ENCODE assay signal across 12 cellular contexts in genomic region chr21:44815852-44816628, GRCh38. TPM values are rescaled to one million over a fixed set of nuclear protein-coding genes. Genes with fewer than 3 reads are reported as not detected.
DNase-seq lines count a peak whose midpoint lies in the region; ATAC-seq and TF ChIP-seq lines count a peak whose summit lies in the region.
"Had no signal": no experiment of that assay in that cellular context is flagged by ENCODE, and none has a peak within 500 bp of the region (broad histone marks: within the 10 kb centered on the region; RNA-seq: fewer than 3 reads in every experiment).

No MANE protein-coding gene starts in this region.

- CTCF ChIA-PET in naive thymus-derived CD4-positive, alpha-beta T cell (lab: Charles Lee), result no interaction called here

- H3K79me1 ChIP-seq in H9 (ENCODE audit: insufficient read depth, low read depth, low read length, poor library complexity, severe bottlenecking), result peaks cover 2% of the 10 kb centered on the region

- POLR2A ChIA-PET in naive thymus-derived CD4-positive, alpha-beta T cell (lab: Charles Lee), result interaction anchor here (0.6 to 1.2 kb wide), 2 partner anchors 15 to 30 kb away, joined by 3 read pairs; partner anchors contain the start of gene UBE2G2

- no peak overlapping the region for H3K56ac ChIP-seq in H9 (ENCODE audit: insufficient read length, low read depth, low read length)

- H3K9ac ChIP-seq in H9 (ENCODE audit: extremely low read depth, insufficient read length, low read length), result no peak overlapping the region
- peak overlapping the region; percentile 22 for H3K9ac ChIP-seq in adipocyte (ENCODE audit: low read length)

- no peak overlapping the region for H3K14ac ChIP-seq in H9 (ENCODE audit: insufficient read depth, low read length)

- peaks cover 7% of the 10 kb centered on the region for H3K36me3 ChIP-seq in CD4-positive, CD25-positive, alpha-beta regulatory T cell (ENCODE audit: control insufficient read depth, insufficient read depth, low read length)
- H3K36me3 ChIP-seq in adipocyte (ENCODE audit: control insufficient read depth, insufficient read depth, low read length, severe bottlenecking), result peaks cover 4% of the 10 kb centered on the region
- peaks cover 0 to 24% (median 0%) of the 10 kb centered on the region in 3 experiments for H3K36me3 ChIP-seq in naive thymus-derived CD4-positive, alpha-beta T cell (ENCODE audit: control insufficient read depth in 2 of 3, insufficient read depth in 3 of 3, low read length in 3 of 3)

- peaks cover 18% of the 10 kb centered on the region for H3K4me1 ChIP-seq in CD4-positive, CD25-positive, alpha-beta regulatory T cell (ENCODE audit: control insufficient read depth, insufficient read depth, low read length, poor library complexity, severe bottlenecking)
- H3K4me1 ChIP-seq in H9 (ENCODE audit: insufficient read depth, low read length), result no peaks in the 10 kb centered on the region
- H3K4me1 ChIP-seq in adipocyte (ENCODE audit: control insufficient read depth, insufficient read depth, low read length), result peaks cover 32% of the 10 kb centered on the region
- no peaks in the 10 kb centered on the region for H3K4me1 ChIP-seq in naive thymus-derived CD4-positive, alpha-beta T cell (ENCODE audit: control insufficient read depth in 2 of 2, insufficient read depth in 2 of 2, low read length in 2 of 2)

- H3K4me3 ChIP-seq in CD4-positive, CD25-positive, alpha-beta regulatory T cell (ENCODE audit: low read depth, low read length), result no peak overlapping the region
- H3K4me3 ChIP-seq in adipocyte (ENCODE audit: low read length), result peak overlapping the region; percentile 6
- H3K4me3 ChIP-seq in naive thymus-derived CD4-positive, alpha-beta T cell (ENCODE audit: low read length), result no peak overlapping the region
- H3K4me3 ChIP-seq: lung had no signal

- H3K27ac Mint-ChIP-seq in CD4-positive, CD25-positive, alpha-beta regulatory T cell, result peak overlapping the region in 1 of 3 donors; percentile 11
- peak overlapping the region in 1 of 3 experiments; percentile 55; a peak in 1 of 7 replicates for H3K27ac Mint-ChIP-seq in H9
- peak overlapping the region in 8 of 9 donors; percentile 14 to 75 (median 59) for H3K27ac Mint-ChIP-seq in naive thymus-derived CD4-positive, alpha-beta T cell

- H3K9me3 Mint-ChIP-seq in CD4-positive, CD25-positive, alpha-beta regulatory T cell, result peaks cover 0 to 7% (median 0%) of the 10 kb centered on the region in 7 donors
- H3K9me3 Mint-ChIP-seq in H9, result peaks cover 17 to 21% of the 10 kb centered on the region in 2 experiments
- peaks cover 0 to 18% (median 3%) of the 10 kb centered on the region in 11 donors for H3K9me3 Mint-ChIP-seq in naive thymus-derived CD4-positive, alpha-beta T cell

- H4K8ac ChIP-seq in H9 (replicated peaks; ENCODE audit: insufficient read length, low read depth, low read length), result no peak overlapping the region

- H3K36me3 Mint-ChIP-seq in CD4-positive, CD25-positive, alpha-beta regulatory T cell, result peaks cover 4% of the 10 kb centered on the region
- H3K36me3 Mint-ChIP-seq in H9 (ENCODE audit: insufficient read depth in 1 of 3, low read depth in 3 of 3), result peaks cover 11 to 29% (median 23%) of the 10 kb centered on the region in 3 experiments
- peaks cover 0 to 12% (median 4%) of the 10 kb centered on the region in 5 donors for H3K36me3 Mint-ChIP-seq in naive thymus-derived CD4-positive, alpha-beta T cell

- no peak for ATAC-seq in CD4-positive, CD25-positive, alpha-beta regulatory T cell (ENCODE audit: low read depth in 2 of 2)
- no peak for ATAC-seq in naive thymus-derived CD4-positive, alpha-beta T cell
- ATAC-seq in HG02759 (IDR thresholded peaks at IDR 0.05; ENCODE audit: unreplicated experiment) (no peak), HG03095 (IDR thresholded peaks at IDR 0.05; ENCODE audit: unreplicated experiment) (no peak)
- ATAC-seq: HCT116 had no signal

- no peak overlapping the region for H3T11ph ChIP-seq in H9 (ENCODE audit: low read length)

- no peak overlapping the region for H2BK12ac ChIP-seq in H9 (ENCODE audit: insufficient read length, low read depth, low read length)

- no peak overlapping the region for H2BK5ac ChIP-seq in H9 (ENCODE audit: insufficient read length, low read length)

- TF ChIP-seq CTCF in H9 (conservative IDR thresholded peaks at IDR 0.05), result no peak

- peaks cover 0 to 24% (median 14%) of the 10 kb centered on the region in 4 donors for H3K4me1 Mint-ChIP-seq in CD4-positive, CD25-positive, alpha-beta regulatory T cell
- H3K4me1 Mint-ChIP-seq in H9, result peaks cover 15 to 20% of the 10 kb centered on the region in 2 experiments
- H3K4me1 Mint-ChIP-seq in naive thymus-derived CD4-positive, alpha-beta T cell, result peaks cover 10 to 32% (median 15%) of the 10 kb centered on the region in 7 donors

- peaks cover 2% of the 10 kb centered on the region; the same call in 1 of the 2 replicates for H3K79me2 ChIP-seq in H9 (ENCODE audit: insufficient read depth, low read length)

- no peak overlapping the region for H3K23ac ChIP-seq in H9 (ENCODE audit: insufficient read length, low read depth, low read length)

- H4K91ac ChIP-seq in H9 (ENCODE audit: insufficient read length, low read depth, low read length), result no peak overlapping the region

- H2AFZ ChIP-seq in H9 (ENCODE audit: low read length), result no peak overlapping the region

- H3K9me3 ChIP-seq in CD4-positive, CD25-positive, alpha-beta regulatory T cell (ENCODE audit: control insufficient read depth in 2 of 2, low read length in 2 of 2), result no peaks in the 10 kb centered on the region
- H3K9me3 ChIP-seq in H9 (ENCODE audit: control insufficient read depth, low read depth, low read length) (peaks cover 6% of the 10 kb centered on the region), adipocyte (ENCODE audit: control insufficient read depth, low read length) (peaks cover 9% of the 10 kb centered on the region)
- H3K9me3 ChIP-seq in naive thymus-derived CD4-positive, alpha-beta T cell (ENCODE audit: control insufficient read depth in 2 of 3, low read length in 3 of 3), result peaks cover 0 to 7% (median 0%) of the 10 kb centered on the region in 3 experiments

- no peak overlapping the region for H2AK5ac ChIP-seq in H9 (ENCODE audit: insufficient read length, low read length)

- H3K27me3 Mint-ChIP-seq in CD4-positive, CD25-positive, alpha-beta regulatory T cell, result no peaks in the 10 kb centered on the region
- peaks cover 22% of the 10 kb centered on the region for H3K27me3 Mint-ChIP-seq in H9 (ENCODE audit: low read depth)
- peaks cover 0 to 6% (median 0%) of the 10 kb centered on the region in 5 donors for H3K27me3 Mint-ChIP-seq in naive thymus-derived CD4-positive, alpha-beta T cell

- H3K27me3 ChIP-seq in CD4-positive, CD25-positive, alpha-beta regulatory T cell (ENCODE audit: control insufficient read depth, insufficient read depth, low read length), result no peaks in the 10 kb centered on the region
- H3K27me3 ChIP-seq in H9 (ENCODE audit: insufficient read depth, low read length) (no peaks in the 10 kb centered on the region; the same call in 1 of the 2 replicates), adipocyte (replicated peaks; ENCODE audit: control insufficient read depth, insufficient read depth, low read length) (no peaks in the 10 kb centered on the region)
- H3K27me3 ChIP-seq in naive thymus-derived CD4-positive, alpha-beta T cell (ENCODE audit: control insufficient read depth in 2 of 2, insufficient read depth in 2 of 2, low read length in 2 of 2), result no peaks in the 10 kb centered on the region
- H3K27me3 ChIP-seq: stomach had no signal

- H2BK15ac ChIP-seq in H9 (ENCODE audit: low read depth, low read length), result no peak overlapping the region

- intact Hi-C loops in naive thymus-derived CD4-positive, alpha-beta T cell (cut with micrococcal nuclease), result loop anchor here (2.0 to 5.0 kb wide), 6 partner anchors 96 to 804 kb away; partner anchors contain the start of genes POFUT2 (in 1 of the 2) and TRAPPC10 (in 1 of the 2)

- H3K4me2 ChIP-seq in H9 (ENCODE audit: insufficient read depth, insufficient read length, low read length), result no peak overlapping the region

- H2BK20ac ChIP-seq in H9 (ENCODE audit: low read depth, low read length, poor library complexity, severe bottlenecking), result no peak overlapping the region

- no peaks in the 10 kb centered on the region for H4K20me1 ChIP-seq in H9 (ENCODE audit: control insufficient read depth, insufficient read depth, insufficient read length)

- no peak overlapping the region for H3K18ac ChIP-seq in H9 (ENCODE audit: insufficient read length, low read depth, low read length)

- DNase-seq in CD4-positive, CD25-positive, alpha-beta regulatory T cell, result no peak
- DNase-seq in H9, result no peak
- DNase-seq in adipocyte (ENCODE audit: low read depth), result no peak
- no peak for DNase-seq in naive thymus-derived CD4-positive, alpha-beta T cell
- no peak for DNase-seq in NCI-H2171 (lab: John Stamatoyannopoulos, UW)
- no peak for DNase-seq in H4 (ENCODE audit: low spot score)
- DNase-seq: NCI-H1417 treated with DMSO at 0.1 percent for 48 hours, stomach had no signal

- H3K4me3 Mint-ChIP-seq in CD4-positive, CD25-positive, alpha-beta regulatory T cell, result peak overlapping the region; percentile 73 to 84 (median 80)
- peak overlapping the region; percentile 57 to 77 for H3K4me3 Mint-ChIP-seq in H9
- peak overlapping the region; percentile 55 to 88 (median 77) for H3K4me3 Mint-ChIP-seq in naive thymus-derived CD4-positive, alpha-beta T cell

- WGBS in H9 (ENCODE audit: extremely low coverage, insufficient read length, low lambda C conversion rate), result no CpG with 5 or more reads among the region's 10 CpGs

- H4K5ac ChIP-seq in H9 (ENCODE audit: insufficient read length, low read depth, low read length), result no peak overlapping the region

- no peak overlapping the region for H3K27ac ChIP-seq in CD4-positive, CD25-positive, alpha-beta regulatory T cell (ENCODE audit: insufficient read depth, low read length, poor library complexity, severe bottlenecking)
- H3K27ac ChIP-seq in H9 (ENCODE audit: insufficient read length, low read depth, low read length), result no peak overlapping the region
- H3K27ac ChIP-seq in naive thymus-derived CD4-positive, alpha-beta T cell (ENCODE audit: low read depth, low read length), result no peak overlapping the region

- peaks cover 8% of the 10 kb centered on the region for H3K23me2 ChIP-seq in H9 (ENCODE audit: insufficient read length, low read depth, low read length, poor library complexity, severe bottlenecking)

- no peak overlapping the region for H3K4ac ChIP-seq in H9 (ENCODE audit: low read depth, low read length)

- no peak overlapping the region for H2BK120ac ChIP-seq in H9 (ENCODE audit: low read depth, low read length, poor library complexity, severe bottlenecking)

RNA-seq across cellular contexts. Expression of gene SUMO3, which starts 1.8 kb away (rescaled TPM):
- 65.8 TPM for total RNA-seq in CD4-positive, CD25-positive, alpha-beta regulatory T cell
- polyA plus RNA-seq in CD4-positive, CD25-positive, alpha-beta regulatory T cell, result 10 to 100 TPM; 76.3 to 88.9 (median 80.2) TPM
- 82.9 and 85.7 TPM in 2 replicates for total RNA-seq in H9 (2021)
- 10 to 100 TPM; 46.9 to 91.7 (median 70.2) TPM for total RNA-seq in naive thymus-derived CD4-positive, alpha-beta T cell
- 10 to 100 TPM; 85.1 to 88.9 TPM for polyA plus RNA-seq in naive thymus-derived CD4-positive, alpha-beta T cell
- total RNA-seq in H4 (2014; rRNA removed; shearing (Covaris generic)), result 155 and 177 TPM in 2 replicates

RNA-seq across cellular contexts. Expression of gene UBE2G2, which starts 14.4 kb away (rescaled TPM):
- 109 TPM for total RNA-seq in CD4-positive, CD25-positive, alpha-beta regulatory T cell
- polyA plus RNA-seq in CD4-positive, CD25-positive, alpha-beta regulatory T cell, result 10 to 100 TPM; 42.8 to 50.9 (median 49.0) TPM
- total RNA-seq in H9 (2021), result 106 and 121 TPM in 2 replicates
- total RNA-seq in naive thymus-derived CD4-positive, alpha-beta T cell, result 100 to 1,000 TPM; 108 to 150 (median 129) TPM
- 10 to 100 TPM; 50.7 to 65.8 TPM for polyA plus RNA-seq in naive thymus-derived CD4-positive, alpha-beta T cell
- total RNA-seq in H4 (2014; rRNA removed; shearing (Covaris generic)), result 55.6 and 68.9 TPM in 2 replicates

RNA-seq across cellular contexts. Expression of gene PTTG1IP, which starts 57.5 kb away (rescaled TPM):
- 98.3 TPM for total RNA-seq in CD4-positive, CD25-positive, alpha-beta regulatory T cell
- 100 to 1,000 TPM in 1 of 4 donors, 10 to 100 TPM in 3; 78.5 to 100 (median 95.1) TPM for polyA plus RNA-seq in CD4-positive, CD25-positive, alpha-beta regulatory T cell
- 107 and 112 TPM in 2 replicates for total RNA-seq in H9 (2021)
- 100 to 1,000 TPM in 2 of 5 experiments, 10 to 100 TPM in 3; 83.8 to 122 (median 95.6) TPM for total RNA-seq in naive thymus-derived CD4-positive, alpha-beta T cell
- polyA plus RNA-seq in naive thymus-derived CD4-positive, alpha-beta T cell, result 10 to 100 TPM; 60.9 to 79.8 TPM
- 239 and 246 TPM in 2 replicates for total RNA-seq in H4 (2014; rRNA removed; shearing (Covaris generic))
